Comparison of ENCODE assay signal across 18 cellular contexts in genomic region chr16:89556750-89557149, GRCh38. TPM values are rescaled to one million over a fixed set of nuclear protein-coding genes. Genes with fewer than 3 reads are reported as not detected.
A peak's percentile ranks its signal among the peaks of the same experiment; 100 is the strongest.
DNase-seq lines count a peak whose midpoint lies in the region; ATAC-seq, FAIRE-seq and TF ChIP-seq lines count a peak whose summit lies in the region.
"Had no signal": no experiment of that assay in that cellular context is flagged by ENCODE, and none has a peak within 500 bp of the region (broad histone marks: within the 10 kb centered on the region; RNA-seq: fewer than 3 reads in every experiment).

No MANE protein-coding gene starts in this region.

- POLR2A ChIA-PET in HepG2 (lab: Yijun Ruan, JAX) = interaction anchor here (0.6 to 2.0 kb wide), 4 partner anchors 11 to 52 kb away, joined by 3 to 12 read pairs (median 6); no protein-coding TSS in a partner anchor

- peak overlapping the region in 1 of 3 experiments; percentile 58 for H3K4me3 Mint-ChIP-seq in nephron
- H3K4me3 Mint-ChIP-seq: activated CD4-positive, alpha-beta T cell treated with anti-CD3 and anti-CD28 coated beads, Interleukin-2, amount 10 ng/mL, durations not matched to agents 24 days and 14 days had no signal

- TF ChIP-seq RAD21 in HepG2 (CRISPR knock-in tag; IDR thresholded peaks at IDR 0.05) = no peak

- H4K20me1 ChIP-seq in HepG2 (ENCODE audit: insufficient read depth, low read length) = peaks cover 11% of the 10 kb centered on the region

- intact Hi-C loops in HepG2 (cut with micrococcal nuclease; ENCODE audit: unreplicated experiment) = loop anchor here (1.0 to 5.0 kb wide), 2 partner anchors 10 to 49 kb away; partner anchors contain the start of gene SPG7
- intact Hi-C loops in right lobe of liver (cut with DNase I) = no loop called here

- H3K9me3 Mint-ChIP-seq in nephron = no peaks in the 10 kb centered on the region
- H3K9me3 Mint-ChIP-seq: activated CD4-positive, alpha-beta T cell treated with anti-CD3 and anti-CD28 coated beads, Interleukin-2, amount 10 ng/mL, durations not matched to agents 24 days and 14 days; naive thymus-derived CD4-positive, alpha-beta T cell had no signal

- no peak overlapping the region for H3K4me2 ChIP-seq in HepG2 (ENCODE audit: low read depth, low read length)

- in situ Hi-C loops in HepG2 (cut with HindIII; ENCODE audit: extremely low pct_ligation_motif_present, low pct_unique_long_range_greater_than_20kb) = no loop called here

- FAIRE-seq in HepG2 (lab: Jason Lieb, UNC) = no peak
- FAIRE-seq: endometrium, HTR-8/SVneo had no signal

- peak overlapping the region in 2 of 3 experiments; percentile 85 to 94 for H3K27ac Mint-ChIP-seq in nephron

- H3K27ac ChIP-seq in HepG2 (ENCODE audit: extremely low read length, insufficient read depth, low read length) (peak overlapping the region; percentile 49), right lobe of liver (peak overlapping the region in 1 of 3 donors; percentile 6), caudate nucleus (ENCODE audit: low read depth, low read length) (peak overlapping the region; percentile 73)
- H3K27ac ChIP-seq: ascending aorta, uterus had no signal

- no peaks in the 10 kb centered on the region for H3K27me3 Mint-ChIP-seq in nephron (ENCODE audit: low read depth)
- H3K27me3 Mint-ChIP-seq: activated CD4-positive, alpha-beta T cell treated with anti-CD3 and anti-CD28 coated beads, Interleukin-2, amount 10 ng/mL, durations not matched to agents 24 days and 14 days; naive thymus-derived CD4-positive, alpha-beta T cell had no signal

- ATAC-seq in HepG2 = no peak
- ATAC-seq in right lobe of liver = no peak
- no peak for ATAC-seq in HG02759 (IDR thresholded peaks at IDR 0.05; ENCODE audit: unreplicated experiment)

- 94% methylated on average over 17 of the region's 17 CpGs for WGBS in HepG2 (ENCODE audit: low lambda C conversion rate)
- WGBS in right lobe of liver (ENCODE audit: insufficient coverage, low coverage, low lambda C conversion rate, missing lambda C conversion rate) = 67% methylated on average over 1 of the region's 17 CpGs

- H3K79me2 ChIP-seq in HepG2 (ENCODE audit: insufficient read depth, low read length) = peaks cover 16% of the 10 kb centered on the region

- no peaks in the 10 kb centered on the region for H3K9me3 ChIP-seq in HepG2 (ENCODE audit: low read length)
- no peaks in the 10 kb centered on the region for H3K9me3 ChIP-seq in right lobe of liver
- H3K9me3 ChIP-seq: ascending aorta, uterus had no signal

- no TSS peak for BruUV-seq in HepG2 (replicated peaks; lab: Mats Ljungman, UMichigan)

- TF ChIP-seq CTCF in HepG2 (CRISPR knock-in tag; IDR thresholded peaks at IDR 0.05) (no peak), right lobe of liver (IDR thresholded peaks at IDR 0.05) (no peak), nephron (IDR thresholded peaks at IDR 0.05; ENCODE audit: unreplicated experiment in 3 of 3) (no peak), GM20000 (IDR thresholded peaks at IDR 0.05; ENCODE audit: extremely low read depth, missing control alignments) (no peak)

- peaks cover 8% of the 10 kb centered on the region for H3K4me1 Mint-ChIP-seq in nephron

- TF ChIP-seq EP300 in HepG2 (IDR thresholded peaks at IDR 0.05; ENCODE audit: low read depth in 2 of 2, low read length in 2 of 2) = no peak
- TF ChIP-seq EP300 in HepG2 (CRISPR knock-in tag; IDR thresholded peaks at IDR 0.05; ENCODE audit: borderline replicate concordance) = no peak

- H3K27me3 ChIP-seq in HepG2 (ENCODE audit: control insufficient read depth in 1 of 2, insufficient read depth in 2 of 2, low read length in 2 of 2) (no peaks in the 10 kb centered on the region), right lobe of liver (no peaks in the 10 kb centered on the region)
- H3K27me3 ChIP-seq: ascending aorta, uterus had no signal

- DNase-seq in HepG2 (ENCODE audit: low spot score) (no peak), right lobe of liver (no peak), caudate nucleus (lab: John Stamatoyannopoulos, UW) (peak in 34 of 61 donors; percentile 5 to 57 (median 27)), GM19238 (ENCODE audit: insufficient read length, low spot score) (no peak), NCI-H345 treated with DMSO at 0.1 percent for 48 hours (lab: John Stamatoyannopoulos, UW; ENCODE audit: unreplicated experiment) (no peak), GM20000 (ENCODE audit: low spot score) (no peak)
- DNase-seq: NCI-H1417 treated with DMSO at 0.1 percent for 48 hours, NCI-H526 treated with DMSO at 0.1 percent for 48 hours had no signal

- peaks cover 31% of the 10 kb centered on the region for H3K4me1 ChIP-seq in HepG2 (ENCODE audit: insufficient read depth, low read length)
- peaks cover 0 to 18% (median 4%) of the 10 kb centered on the region in 4 donors for H3K4me1 ChIP-seq in right lobe of liver

- peaks cover 43% of the 10 kb centered on the region for H3K36me3 Mint-ChIP-seq in nephron (ENCODE audit: low read depth)

- CTCF ChIA-PET in HepG2 (lab: Yijun Ruan, JAX; ENCODE audit: low intra/inter-chr PET ratio, low total read pairs) = no interaction called here

- H2AFZ ChIP-seq in HepG2 (ENCODE audit: low read length) = no peak overlapping the region

- H3K36me3 ChIP-seq in HepG2 (replicated peaks in 1 of 2; ENCODE audit: control insufficient read depth in 1 of 2, insufficient read depth in 2 of 2, low read length in 2 of 2) (peaks cover 37 to 52% of the 10 kb centered on the region in 2 experiments), right lobe of liver (peaks cover 0 to 30% (median 5%) of the 10 kb centered on the region in 4 donors)
- H3K36me3 ChIP-seq: uterus had no signal

- no peak for TF ChIP-seq POLR2A in HepG2 (IDR thresholded peaks at IDR 0.05; ENCODE audit: insufficient read depth in 1 of 2, low read depth in 2 of 2, low read length in 2 of 2)
- no peak for TF ChIP-seq POLR2A in right lobe of liver (IDR thresholded peaks at IDR 0.05)

- H3K9ac ChIP-seq in HepG2 (ENCODE audit: insufficient read depth, low read depth, low read length) = no peak overlapping the region

- H3K4me3 ChIP-seq in HepG2 (replicated peaks in 1 of 3; ENCODE audit: insufficient read depth in 1 of 3, low read depth in 2 of 3, low read length in 3 of 3) (no peak overlapping the region), right lobe of liver (no peak overlapping the region)
- H3K4me3 ChIP-seq: ascending aorta, lung, uterus had no signal

RNA-seq across cellular contexts. Expression of gene RPL13, which starts 3.7 kb away (rescaled TPM):
- total RNA-seq in HepG2 (2016; rRNA removed; fragmentation: Illumina TruSeq; extraction: Trizol) = 2,988 and 3,233 TPM in 2 replicates
- 6,142 and 6,743 TPM in 2 replicates for total RNA-seq in HepG2 (2016; cell fraction: cytosol; rRNA removed; fragmentation: Illumina TruSeq; extraction: Trizol; ENCODE audit: low read depth)
- 3,074 and 3,414 TPM in 2 replicates for total RNA-seq in HepG2 (2016; cell fraction: insoluble cytoplasmic fraction; rRNA removed; fragmentation: Illumina TruSeq; extraction: Trizol)
- total RNA-seq in HepG2 (2016; cell fraction: membrane; rRNA removed; fragmentation: Illumina TruSeq; extraction: Trizol) = 8,788 and 9,254 TPM in 2 replicates
- 1,061 and 1,137 TPM in 2 replicates for total RNA-seq in HepG2 (2016; cell fraction: nucleus; rRNA removed; fragmentation: Illumina TruSeq; extraction: Trizol)
- polyA plus RNA-seq in HepG2 (2011; rRNA removed) = 4,411 and 5,523 TPM in 2 replicates
- polyA plus RNA-seq in HepG2 (2011; cell fraction: cytosol; rRNA removed) = 4,701 and 9,932 TPM in 2 replicates
- polyA plus RNA-seq in HepG2 (2011; cell fraction: nucleus; rRNA removed) = 3,101 and 3,317 TPM in 2 replicates
- 3,379 and 4,912 TPM in 2 replicates for polyA plus RNA-seq in HepG2 (2012)
- polyA plus RNA-seq in HepG2 (2016; cell fraction: cytosol; fragmentation: Illumina TruSeq; extraction: Trizol; ENCODE audit: low read depth) = 8,773 and 9,300 TPM in 2 replicates
- polyA plus RNA-seq in HepG2 (2016; cell fraction: insoluble cytoplasmic fraction; fragmentation: Illumina TruSeq; extraction: Trizol; ENCODE audit: low read depth) = 3,767 and 4,135 TPM in 2 replicates
- 9,832 and 9,939 TPM in 2 replicates for polyA plus RNA-seq in HepG2 (2016; cell fraction: membrane; fragmentation: Illumina TruSeq; extraction: Trizol; ENCODE audit: low read depth)
- 2,257 and 2,556 TPM in 2 replicates for polyA plus RNA-seq in HepG2 (2016; cell fraction: nucleus; fragmentation: Illumina TruSeq; extraction: Trizol; ENCODE audit: insufficient read depth, low read depth)
- polyA minus RNA-seq in HepG2 (2011; rRNA and poly(A)+ RNA removed; ENCODE audit: low replicate concordance) = 1,096 and 3,482 TPM in 2 replicates
- polyA minus RNA-seq in HepG2 (2011; cell fraction: cytosol; rRNA and poly(A)+ RNA removed) = 1,942 and 2,023 TPM in 2 replicates
- polyA minus RNA-seq in HepG2 (2011; cell fraction: nucleus; rRNA and poly(A)+ RNA removed) = 448 and 516 TPM in 2 replicates
- total RNA-seq in right lobe of liver = 1,000 to 10,000 TPM in 2 of 6 experiments, 100 to 1,000 TPM in 4; 684 to 2,810 (median 731) TPM

RNA-seq across cellular contexts. Expression of gene CPNE7, which starts 18.8 kb away (rescaled TPM):
- total RNA-seq in HepG2 (2016; rRNA removed; fragmentation: Illumina TruSeq; extraction: Trizol) (not detected in 2 replicates), right lobe of liver (1 to 10 TPM in 2 of 6 experiments, under 1 TPM in 4; 0.33 to 3.7 (median 0.77) TPM)
- not detected in 2 replicates for total RNA-seq in HepG2 (2016; cell fraction: cytosol; rRNA removed; fragmentation: Illumina TruSeq; extraction: Trizol; ENCODE audit: low read depth)
- total RNA-seq in HepG2 (2016; cell fraction: insoluble cytoplasmic fraction; rRNA removed; fragmentation: Illumina TruSeq; extraction: Trizol) = 0.15 TPM in 1 of 2 replicates, not detected in the other
- total RNA-seq in HepG2 (2016; cell fraction: membrane; rRNA removed; fragmentation: Illumina TruSeq; extraction: Trizol) = not detected in 2 replicates
- total RNA-seq in HepG2 (2016; cell fraction: nucleus; rRNA removed; fragmentation: Illumina TruSeq; extraction: Trizol) = not detected in 2 replicates
- 0.59 and 2.1 TPM in 2 replicates for polyA plus RNA-seq in HepG2 (2011; rRNA removed)
- polyA plus RNA-seq in HepG2 (2011; cell fraction: cytosol; rRNA removed) = 0.19 and 0.32 TPM in 2 replicates
- polyA plus RNA-seq in HepG2 (2011; cell fraction: nucleus; rRNA removed) = 4.5 and 6.2 TPM in 2 replicates
- 0.27 and 0.35 TPM in 2 replicates for polyA plus RNA-seq in HepG2 (2012)
- polyA plus RNA-seq in HepG2 (2016; cell fraction: cytosol; fragmentation: Illumina TruSeq; extraction: Trizol; ENCODE audit: low read depth) = not detected in 2 replicates
- not detected in 2 replicates for polyA plus RNA-seq in HepG2 (2016; cell fraction: insoluble cytoplasmic fraction; fragmentation: Illumina TruSeq; extraction: Trizol; ENCODE audit: low read depth)
- polyA plus RNA-seq in HepG2 (2016; cell fraction: membrane; fragmentation: Illumina TruSeq; extraction: Trizol; ENCODE audit: low read depth) = 0.06 TPM in 1 of 2 replicates, not detected in the other
- 0.52 and 1.2 TPM in 2 replicates for polyA plus RNA-seq in HepG2 (2016; cell fraction: nucleus; fragmentation: Illumina TruSeq; extraction: Trizol; ENCODE audit: insufficient read depth, low read depth)
- polyA minus RNA-seq in HepG2 (2011; rRNA and poly(A)+ RNA removed; ENCODE audit: low replicate concordance) = 0.58 and 25.2 TPM in 2 replicates
- not detected in 2 replicates for polyA minus RNA-seq in HepG2 (2011; cell fraction: cytosol; rRNA and poly(A)+ RNA removed)
- polyA minus RNA-seq in HepG2 (2011; cell fraction: nucleus; rRNA and poly(A)+ RNA removed) = 0.26 and 0.99 TPM in 2 replicates
- total RNA-seq: ascending aorta had no signal
- polyA plus RNA-seq: naive thymus-derived CD4-positive, alpha-beta T cell had no signal

RNA-seq across cellular contexts. Expression of gene SPG7, which starts 48.5 kb away (rescaled TPM):
- total RNA-seq in HepG2 (2016; rRNA removed; fragmentation: Illumina TruSeq; extraction: Trizol) (63.9 and 136 TPM in 2 replicates), right lobe of liver (10 to 100 TPM; 44.0 to 70.5 (median 57.0) TPM)
- total RNA-seq in HepG2 (2016; cell fraction: cytosol; rRNA removed; fragmentation: Illumina TruSeq; extraction: Trizol; ENCODE audit: low read depth) = 47.1 and 47.6 TPM in 2 replicates
- 54.6 and 131 TPM in 2 replicates for total RNA-seq in HepG2 (2016; cell fraction: insoluble cytoplasmic fraction; rRNA removed; fragmentation: Illumina TruSeq; extraction: Trizol)
- total RNA-seq in HepG2 (2016; cell fraction: membrane; rRNA removed; fragmentation: Illumina TruSeq; extraction: Trizol) = 46.3 and 47.0 TPM in 2 replicates
- 148 and 166 TPM in 2 replicates for total RNA-seq in HepG2 (2016; cell fraction: nucleus; rRNA removed; fragmentation: Illumina TruSeq; extraction: Trizol)
- 66.0 and 77.5 TPM in 2 replicates for polyA plus RNA-seq in HepG2 (2011; rRNA removed)
- polyA plus RNA-seq in HepG2 (2011; cell fraction: cytosol; rRNA removed) = 41.6 and 46.2 TPM in 2 replicates
- polyA plus RNA-seq in HepG2 (2011; cell fraction: nucleus; rRNA removed) = 327 and 378 TPM in 2 replicates
- polyA plus RNA-seq in HepG2 (2012) = 69.0 and 72.2 TPM in 2 replicates
- polyA plus RNA-seq in HepG2 (2016; cell fraction: cytosol; fragmentation: Illumina TruSeq; extraction: Trizol; ENCODE audit: low read depth) = 8.2 and 9.5 TPM in 2 replicates
- polyA plus RNA-seq in HepG2 (2016; cell fraction: insoluble cytoplasmic fraction; fragmentation: Illumina TruSeq; extraction: Trizol; ENCODE audit: low read depth) = 43.3 and 56.0 TPM in 2 replicates
- polyA plus RNA-seq in HepG2 (2016; cell fraction: membrane; fragmentation: Illumina TruSeq; extraction: Trizol; ENCODE audit: low read depth) = 16.9 and 17.6 TPM in 2 replicates
- 304 and 336 TPM in 2 replicates for polyA plus RNA-seq in HepG2 (2016; cell fraction: nucleus; fragmentation: Illumina TruSeq; extraction: Trizol; ENCODE audit: insufficient read depth, low read depth)
- 76.1 and 106 TPM in 2 replicates for polyA minus RNA-seq in HepG2 (2011; rRNA and poly(A)+ RNA removed; ENCODE audit: low replicate concordance)
- polyA minus RNA-seq in HepG2 (2011; cell fraction: cytosol; rRNA and poly(A)+ RNA removed) = 59.0 and 61.6 TPM in 2 replicates
- 140 and 143 TPM in 2 replicates for polyA minus RNA-seq in HepG2 (2011; cell fraction: nucleus; rRNA and poly(A)+ RNA removed)

RNA-seq across cellular contexts. Expression of gene DPEP1, which starts 56.7 kb away (rescaled TPM):
- total RNA-seq in HepG2 (2016; rRNA removed; fragmentation: Illumina TruSeq; extraction: Trizol) = 19.7 and 37.6 TPM in 2 replicates
- total RNA-seq in HepG2 (2016; cell fraction: cytosol; rRNA removed; fragmentation: Illumina TruSeq; extraction: Trizol; ENCODE audit: low read depth) = 33.1 and 44.2 TPM in 2 replicates
- 22.9 and 38.8 TPM in 2 replicates for total RNA-seq in HepG2 (2016; cell fraction: insoluble cytoplasmic fraction; rRNA removed; fragmentation: Illumina TruSeq; extraction: Trizol)
- 21.1 and 25.9 TPM in 2 replicates for total RNA-seq in HepG2 (2016; cell fraction: membrane; rRNA removed; fragmentation: Illumina TruSeq; extraction: Trizol)
- total RNA-seq in HepG2 (2016; cell fraction: nucleus; rRNA removed; fragmentation: Illumina TruSeq; extraction: Trizol) = 32.6 and 36.8 TPM in 2 replicates
- polyA plus RNA-seq in HepG2 (2011; rRNA removed) = 40.2 and 52.2 TPM in 2 replicates
- 26.5 and 78.5 TPM in 2 replicates for polyA plus RNA-seq in HepG2 (2011; cell fraction: cytosol; rRNA removed)
- polyA plus RNA-seq in HepG2 (2011; cell fraction: nucleus; rRNA removed) = 52.0 and 101 TPM in 2 replicates
- polyA plus RNA-seq in HepG2 (2012) = 6.6 and 9.6 TPM in 2 replicates
- 13.7 and 15.6 TPM in 2 replicates for polyA plus RNA-seq in HepG2 (2016; cell fraction: cytosol; fragmentation: Illumina TruSeq; extraction: Trizol; ENCODE audit: low read depth)
- 23.0 and 24.6 TPM in 2 replicates for polyA plus RNA-seq in HepG2 (2016; cell fraction: insoluble cytoplasmic fraction; fragmentation: Illumina TruSeq; extraction: Trizol; ENCODE audit: low read depth)
- polyA plus RNA-seq in HepG2 (2016; cell fraction: membrane; fragmentation: Illumina TruSeq; extraction: Trizol; ENCODE audit: low read depth) = 18.2 and 22.6 TPM in 2 replicates
- polyA plus RNA-seq in HepG2 (2016; cell fraction: nucleus; fragmentation: Illumina TruSeq; extraction: Trizol; ENCODE audit: insufficient read depth, low read depth) = 75.4 and 78.7 TPM in 2 replicates
- 0.12 and 80.3 TPM in 2 replicates for polyA minus RNA-seq in HepG2 (2011; rRNA and poly(A)+ RNA removed; ENCODE audit: low replicate concordance)
- polyA minus RNA-seq in HepG2 (2011; cell fraction: cytosol; rRNA and poly(A)+ RNA removed) = 12.5 and 17.6 TPM in 2 replicates
- 3.5 and 4.8 TPM in 2 replicates for polyA minus RNA-seq in HepG2 (2011; cell fraction: nucleus; rRNA and poly(A)+ RNA removed)
- under 1 TPM in 1 of 6 experiments, not detected in 5; 0.93 TPM for total RNA-seq in right lobe of liver
- total RNA-seq: activated CD4-positive, alpha-beta T cell treated with anti-CD3 and anti-CD28 coated beads, Interleukin-2, amount 10 ng/mL, durations not matched to agents 24 days and 14 days; ascending aorta; naive thymus-derived CD4-positive, alpha-beta T cell had no signal
- polyA plus RNA-seq: AG04450; naive thymus-derived CD4-positive, alpha-beta T cell had no signal

Comparison
In these comparisons a context has a peak if more than half of its experiments do, and no peak if none do; other contexts are left out.
1. DNase-seq: peak in caudate nucleus (34 of 61); none in HepG2 (single experiment), right lobe of liver (0 of 3), GM19238 (single experiment), NCI-H345 treated with DMSO at 0.1 percent for 48 hours (single experiment) and GM20000 (single experiment).